Comparison of ENCODE assay signal across 8 cellular contexts in genomic region chr10:130137077-130137448, GRCh38. TPM values are rescaled to one million over a fixed set of nuclear protein-coding genes. Genes with fewer than 3 reads are reported as not detected.
DNase-seq lines count a peak whose midpoint lies in the region; ATAC-seq and TF ChIP-seq lines count a peak whose summit lies in the region.

No MANE protein-coding gene starts in this region.

- H3K27ac Mint-ChIP-seq in CD14-positive monocyte: peak overlapping the region; percentile 0 to 93 (median 31)
- peak overlapping the region; percentile 67 for H3K27ac Mint-ChIP-seq in activated naive CD8-positive, alpha-beta T cell treated with anti-CD3 and anti-CD28 coated beads, Interleukin-2, amount 50 U/mL, for 24 hours

- no peak for DNase-seq in CD14-positive monocyte (ENCODE audit: low spot score)
- no peak for DNase-seq in activated naive CD8-positive, alpha-beta T cell treated with anti-CD3 and anti-CD28 coated beads, Interleukin-2, amount 50 U/mL, for 24 hours
- no peak for DNase-seq in kidney epithelial cell (ENCODE audit: low read depth)
- DNase-seq in thoracic aorta (ENCODE audit: low spot score): no peak
- no peak for DNase-seq in SHP77 (lab: John Stamatoyannopoulos, UW)
- no peak for DNase-seq in medulla oblongata (ENCODE audit: extremely low spot score)

- H3K4me3 ChIP-seq in HUES64 (ENCODE audit: low read length): peak overlapping the region; percentile 99
- peak overlapping the region; percentile 89 for H3K4me3 ChIP-seq in kidney epithelial cell (ENCODE audit: low read depth, low read length)
- peak overlapping the region; percentile 91 for H3K4me3 ChIP-seq in thoracic aorta

- 0 out of 2 replicates have a peak overlapping the region, but pooled peaks have one; percentile 80 for H3K27ac ChIP-seq in HUES64 (ENCODE audit: low read depth, low read length)
- H3K27ac ChIP-seq in thoracic aorta: peak overlapping the region; percentile 60 to 64

- H3K27me3 Mint-ChIP-seq in CD14-positive monocyte (ENCODE audit: low read depth in 3 of 3): peaks cover 8 to 17% (median 8%) of the 10 kb centered on the region in 3 donors
- H3K27me3 Mint-ChIP-seq in activated naive CD8-positive, alpha-beta T cell treated with anti-CD3 and anti-CD28 coated beads, Interleukin-2, amount 50 U/mL, for 24 hours: peaks cover 6% of the 10 kb centered on the region

- H3K36me3 ChIP-seq in HUES64 (ENCODE audit: insufficient read depth, low read length) (peaks cover 19% of the 10 kb centered on the region), kidney epithelial cell (ENCODE audit: control insufficient read depth, insufficient read depth, low read length) (no peaks in the 10 kb centered on the region), thoracic aorta (no peaks in the 10 kb centered on the region)

- H3K9me3 Mint-ChIP-seq in CD14-positive monocyte: peaks cover 0 to 3% (median 0%) of the 10 kb centered on the region in 7 donors
- no peaks in the 10 kb centered on the region for H3K9me3 Mint-ChIP-seq in activated naive CD8-positive, alpha-beta T cell treated with anti-CD3 and anti-CD28 coated beads, Interleukin-2, amount 50 U/mL, for 24 hours

- H3K4me1 ChIP-seq in HUES64 (ENCODE audit: insufficient read depth, low read length) (peaks cover 14% of the 10 kb centered on the region), thoracic aorta (ENCODE audit: control insufficient read depth in 1 of 2, low read depth in 2 of 2) (peaks cover 19 to 34% of the 10 kb centered on the region in 2 donors)

- WGBS in HUES64: 4% methylated on average over 9 of the region's 10 CpGs

- TF ChIP-seq CTCF in CD14-positive monocyte (IDR thresholded peaks at IDR 0.05) (no peak), kidney epithelial cell (IDR thresholded peaks at IDR 0.05; ENCODE audit: insufficient read depth, low read length, poor library complexity, severe bottlenecking) (no peak), thoracic aorta (IDR thresholded peaks at IDR 0.05) (no peak)

- H3K27me3 ChIP-seq in HUES64 (ENCODE audit: insufficient read depth, low read length) (peaks cover 4% of the 10 kb centered on the region; the same call in 1 of the 2 replicates), kidney epithelial cell (ENCODE audit: control insufficient read depth, insufficient read depth, low read length) (no peaks in the 10 kb centered on the region), thoracic aorta (replicated peaks; ENCODE audit: insufficient read depth) (no peaks in the 10 kb centered on the region)

- H3K9ac ChIP-seq in HUES64 (ENCODE audit: low read depth, low read length): peak overlapping the region; percentile 94

- peaks cover 10 to 22% of the 10 kb centered on the region in 2 donors for H3K36me3 Mint-ChIP-seq in CD14-positive monocyte
- H3K36me3 Mint-ChIP-seq in activated naive CD8-positive, alpha-beta T cell treated with anti-CD3 and anti-CD28 coated beads, Interleukin-2, amount 50 U/mL, for 24 hours (ENCODE audit: low read depth): peaks cover 21% of the 10 kb centered on the region

- peak overlapping the region; percentile 78 to 86 for H3K4me3 Mint-ChIP-seq in CD14-positive monocyte
- peak overlapping the region; percentile 88 for H3K4me3 Mint-ChIP-seq in activated naive CD8-positive, alpha-beta T cell treated with anti-CD3 and anti-CD28 coated beads, Interleukin-2, amount 50 U/mL, for 24 hours

- peaks cover 48% of the 10 kb centered on the region for H3K4me1 Mint-ChIP-seq in CD14-positive monocyte
- peaks cover 49% of the 10 kb centered on the region for H3K4me1 Mint-ChIP-seq in activated naive CD8-positive, alpha-beta T cell treated with anti-CD3 and anti-CD28 coated beads, Interleukin-2, amount 50 U/mL, for 24 hours

- H3K9me3 ChIP-seq in HUES64 (ENCODE audit: insufficient read depth, low read depth, low read length) (no peaks in the 10 kb centered on the region), thoracic aorta (no peaks in the 10 kb centered on the region)

- no peak for ATAC-seq in activated naive CD8-positive, alpha-beta T cell treated with anti-CD3 and anti-CD28 coated beads, Interleukin-2, amount 50 U/mL, for 24 hours
- ATAC-seq in thoracic aorta (ENCODE audit: insufficient number of reproducible peaks, low FRiP score, low read depth) (no peak), GM21576 (IDR thresholded peaks at IDR 0.05; ENCODE audit: unreplicated experiment) (no peak)

- intact Hi-C loops in CD14-positive monocyte (cut with micrococcal nuclease): loop anchor here in 1 of 2 donors (10.0 kb wide), 1 partner anchor 672 kb away; the partner anchor contains the start of gene MGMT

RNA-seq across cellular contexts. Expression of gene GLRX3, which starts 0.9 kb away (rescaled TPM):
- polyA plus RNA-seq in CD14-positive monocyte: 10 to 100 TPM; 78.2 to 94.1 TPM
- polyA plus RNA-seq in HUES64 (2013, experiment 1 of 2): 158 TPM
- 153 TPM for polyA plus RNA-seq in HUES64 (2013, experiment 2 of 2)
- total RNA-seq in kidney epithelial cell (136 and 192 TPM in 2 replicates), thoracic aorta (10 to 100 TPM; 41.6 to 43.1 TPM)

RNA-seq across cellular contexts. Expression of gene C10orf143, which starts 26.4 kb away (rescaled TPM):
- polyA plus RNA-seq in CD14-positive monocyte: 10 to 100 TPM in 1 of 2 donors, 1 to 10 TPM in 1; 8.0 to 11.6 TPM
- polyA plus RNA-seq in HUES64 (2013, experiment 1 of 2): 2.0 TPM
- 2.5 TPM for polyA plus RNA-seq in HUES64 (2013, experiment 2 of 2)
- total RNA-seq in kidney epithelial cell: 0.75 and 0.88 TPM in 2 replicates
- not detected for total RNA-seq in thoracic aorta
